In genomic region chr1:38045431-38046332, GRCh38 we compare ENCODE assay signal across 7 cellular contexts. TPM values are rescaled to one million over a fixed set of nuclear protein-coding genes. Genes with fewer than 3 reads are reported as not detected.
DNase-seq lines count a peak whose midpoint lies in the region; ATAC-seq, FAIRE-seq and TF ChIP-seq lines count a peak whose summit lies in the region.

No MANE protein-coding gene starts in this region.

- H3K4me1 ChIP-seq in HUES6 (ENCODE audit: control insufficient read depth, insufficient read depth, low read length) (peaks cover 24% of the 10 kb centered on the region), K562 (replicated peaks in 1 of 2; ENCODE audit: control insufficient read depth in 2 of 2, insufficient read depth in 2 of 2, low read length in 2 of 2) (peaks cover 0 to 33% of the 10 kb centered on the region in 2 experiments; a peak in 3 of 5 replicates), PC-3 (ENCODE audit: insufficient read depth, low read length) (no peaks in the 10 kb centered on the region)

- TF ChIP-seq CTCF in K562 (IDR thresholded peaks at IDR 0.05 in 2 of 3, conservative IDR thresholded peaks at IDR 0.05 in 1 of 3; ENCODE audit: insufficient read depth in 2 of 3, low read depth in 1 of 3, low read length in 3 of 3) (no peak), PC-3 (conservative IDR thresholded peaks at IDR 0.05; ENCODE audit: low read depth, low read length) (no peak)

- H3K27ac Mint-ChIP-seq in natural killer cell treated with Interleukin-12 subunit alpha and Interleukin-12 subunit beta and Interleukin-15 and Interleukin-18, amount 100 ng/mL, for 72 hours, result no peak overlapping the region

- H3K4me3 ChIP-seq in HUES6 (ENCODE audit: low read depth, low read length) (peak overlapping the region; percentile 62), K562 (0 out of 2 replicates have a peak overlapping the region, but pooled peaks have one; percentile 38), PC-3 (ENCODE audit: low read length) (no peak overlapping the region)

- BruUV-seq in K562 (replicated peaks; lab: Mats Ljungman, UMichigan) (no TSS peak), PC-3 (replicated peaks; lab: Mats Ljungman, UMichigan) (no TSS peak)

- peaks cover 5% of the 10 kb centered on the region for H3K9me1 ChIP-seq in K562 (ENCODE audit: control insufficient read depth, insufficient read depth, low read length)

- intact Hi-C loops in K562 (cut with micrococcal nuclease) (loop anchor here (10.0 kb wide), 1 partner anchor 539 kb away; no protein-coding TSS in a partner anchor), PC-3 (cut with micrococcal nuclease) (no loop called here)

- POLR2A ChIA-PET in K562 (lab: Yijun Ruan, JAX), result interaction anchor here (0.6 to 0.8 kb wide), 2 partner anchors 9 to 15 kb away, joined by 3 to 4 read pairs; no protein-coding TSS in a partner anchor
- POLR2A ChIA-PET in PC-3 (lab: Charles Lee; ENCODE audit: unreplicated experiment), result no interaction called here

- no peak overlapping the region for H3K4me3 Mint-ChIP-seq in natural killer cell treated with Interleukin-12 subunit alpha and Interleukin-12 subunit beta and Interleukin-15 and Interleukin-18, amount 100 ng/mL, for 72 hours

- in situ Hi-C loops in K562 (cut with MboI), result loop anchor here (25.0 kb wide), 1 partner anchor 542 kb away; no protein-coding TSS in a partner anchor

- no peaks in the 10 kb centered on the region for H3K9me3 Mint-ChIP-seq in natural killer cell treated with Interleukin-12 subunit alpha and Interleukin-12 subunit beta and Interleukin-15 and Interleukin-18, amount 100 ng/mL, for 72 hours

- ATAC-seq in GM19025 (IDR thresholded peaks at IDR 0.05; ENCODE audit: low read depth, unreplicated experiment), result peak; percentile 14
- no peak for ATAC-seq in K562
- no peak for ATAC-seq in natural killer cell treated with Interleukin-12 subunit alpha and Interleukin-12 subunit beta and Interleukin-15 and Interleukin-18, amount 100 ng/mL, for 72 hours
- no peak for ATAC-seq in GM21723 (IDR thresholded peaks at IDR 0.05; ENCODE audit: unreplicated experiment)
- ATAC-seq in HG02981 (IDR thresholded peaks at IDR 0.05; ENCODE audit: unreplicated experiment), result no peak
- ATAC-seq in PC-3, result no peak

- TF ChIP-seq POLR2A in K562 (conservative IDR thresholded peaks at IDR 0.05), result no peak

- TF ChIP-seq EP300 in K562 (IDR thresholded peaks at IDR 0.05; ENCODE audit: low read length), result no peak

- H3K4me1 Mint-ChIP-seq in natural killer cell treated with Interleukin-12 subunit alpha and Interleukin-12 subunit beta and Interleukin-15 and Interleukin-18, amount 100 ng/mL, for 72 hours (ENCODE audit: low read depth in 2 of 2), result peaks cover 5% of the 10 kb centered on the region in 2 donors

- H2AFZ ChIP-seq in K562 (ENCODE audit: low read depth, low read length), result no peak overlapping the region
- H2AFZ ChIP-seq in PC-3 (ENCODE audit: low read length), result no peak overlapping the region

- H3K27ac ChIP-seq in HUES6 (ENCODE audit: low read depth, low read length) (no peak overlapping the region), K562 (ENCODE audit: extremely low read depth, low read depth, low read length) (no peak overlapping the region), PC-3 (ENCODE audit: low read length) (no peak overlapping the region)

- no peaks in the 10 kb centered on the region for H3F3A ChIP-seq in PC-3 (ENCODE audit: low read length, unreplicated experiment)

- H3K9me3 ChIP-seq in HUES6 (ENCODE audit: control insufficient read depth, insufficient read depth, low read depth, low read length) (no peaks in the 10 kb centered on the region), K562 (replicated peaks; ENCODE audit: control insufficient read depth, insufficient read depth, low read depth, low read length) (no peaks in the 10 kb centered on the region), PC-3 (ENCODE audit: low read length) (no peaks in the 10 kb centered on the region)

- H3K79me2 ChIP-seq in K562 (ENCODE audit: control insufficient read depth, insufficient read depth, low read length), result no peaks in the 10 kb centered on the region
- no peaks in the 10 kb centered on the region for H3K79me2 ChIP-seq in PC-3 (ENCODE audit: low read length)

- no peak overlapping the region for H3K9ac ChIP-seq in HUES6 (ENCODE audit: low read length)
- peak overlapping the region in 1 of 2 experiments; percentile 83; a peak in 1 of 4 replicates for H3K9ac ChIP-seq in K562 (ENCODE audit: insufficient read depth in 1 of 2, low read depth in 2 of 2, low read length in 2 of 2)
- no peak overlapping the region for H3K9ac ChIP-seq in PC-3 (ENCODE audit: low read length)

- H3K9me2 ChIP-seq in PC-3 (replicated peaks; ENCODE audit: low read length), result no peaks in the 10 kb centered on the region

- H3K36me3 ChIP-seq in HUES6 (ENCODE audit: control insufficient read depth, insufficient read depth, low read length), result no peaks in the 10 kb centered on the region
- H3K36me3 ChIP-seq in K562 (ENCODE audit: control insufficient read depth, insufficient read depth, low read length), result no peaks in the 10 kb centered on the region
- no peaks in the 10 kb centered on the region for H3K36me3 ChIP-seq in PC-3 (ENCODE audit: low read depth, low read length)

- no peak for TF ChIP-seq RAD21 in K562 (CRISPR knock-in tag; conservative IDR thresholded peaks at IDR 0.05 in 1 of 2, IDR thresholded peaks at IDR 0.05 in 1 of 2)

- CTCF ChIA-PET in K562 (lab: Yijun Ruan, JAX; ENCODE audit: low intra/inter-chr PET ratio) (no interaction called here), PC-3 (lab: Charles Lee) (no interaction called here)

- no peak for FAIRE-seq in K562 (lab: Jason Lieb, UNC)

- no peak for DNase-seq in K562 (ENCODE audit: extremely low read depth in 1 of 4, low spot score in 3 of 4)
- DNase-seq in natural killer cell treated with Interleukin-12 subunit alpha and Interleukin-12 subunit beta and Interleukin-15 and Interleukin-18, amount 100 ng/mL, for 72 hours (ENCODE audit: low spot score), result peak; percentile 56
- DNase-seq in PC-3, result no peak

- 68% methylated on average over 62 of the region's 114 CpGs for WGBS in K562 (ENCODE audit: insufficient coverage, low coverage, missing lambda C conversion rate)

- peaks cover 11% of the 10 kb centered on the region; the same call in 1 of the 2 replicates for H4K20me1 ChIP-seq in K562 (replicated peaks; ENCODE audit: control insufficient read depth, insufficient read depth, low read length)
- no peaks in the 10 kb centered on the region for H4K20me1 ChIP-seq in PC-3 (ENCODE audit: low read length)

- H3K27me3 ChIP-seq in HUES6 (ENCODE audit: control insufficient read depth, insufficient read depth, low read length), result peaks cover 75% of the 10 kb centered on the region
- peaks cover 29 to 52% of the 10 kb centered on the region in 2 experiments; a peak in 4 of 5 replicates for H3K27me3 ChIP-seq in K562 (ENCODE audit: control insufficient read depth in 2 of 2, insufficient read depth in 2 of 2, low read length in 2 of 2)
- H3K27me3 ChIP-seq in PC-3 (ENCODE audit: low read length), result peaks cover 33% of the 10 kb centered on the region

- no peaks in the 10 kb centered on the region for H3K36me3 Mint-ChIP-seq in natural killer cell treated with Interleukin-12 subunit alpha and Interleukin-12 subunit beta and Interleukin-15 and Interleukin-18, amount 100 ng/mL, for 72 hours

- H3K27me3 Mint-ChIP-seq in natural killer cell treated with Interleukin-12 subunit alpha and Interleukin-12 subunit beta and Interleukin-15 and Interleukin-18, amount 100 ng/mL, for 72 hours, result peaks cover 20 to 33% of the 10 kb centered on the region in 2 donors

- H3K4me2 ChIP-seq in K562 (ENCODE audit: insufficient read depth, low read length), result no peak overlapping the region; the same call in 1 of the 2 replicates
- no peak overlapping the region for H3K4me2 ChIP-seq in PC-3 (ENCODE audit: low read length)

RNA-seq across cellular contexts. Expression of gene POU3F1, which starts 0.9 kb away (rescaled TPM):
- not detected in 2 replicates for total RNA-seq in K562 (2011; cell fraction: chromatin; rRNA removed; ENCODE audit: low replicate concordance)
- 0.13 TPM in 1 of 2 replicates, not detected in the other for total RNA-seq in K562 (2011; cell fraction: nucleolus; rRNA removed)
- not detected in 2 replicates for total RNA-seq in K562 (2011; cell fraction: nucleoplasm; rRNA removed)
- 0.08 and 0.09 TPM in 2 replicates for total RNA-seq in K562 (2014; rRNA removed)
- total RNA-seq in K562 (2014; rRNA removed; fragmentation: Illumina TruSeq; extraction: Trizol), result not detected in 2 replicates
- not detected in 2 replicates for total RNA-seq in K562 (2015; rRNA removed; fragmentation: Illumina TruSeq; extraction: Trizol)
- total RNA-seq in K562 (2021), result not detected in 2 replicates
- 0.05 TPM in 1 of 2 replicates, not detected in the other for polyA plus RNA-seq in K562 (2011; rRNA removed)
- not detected in 2 replicates for polyA plus RNA-seq in K562 (2011; cell fraction: cytosol; rRNA removed)
- 0.06 and 0.15 TPM in 2 replicates for polyA plus RNA-seq in K562 (2011; cell fraction: nucleus; rRNA removed)
- polyA plus RNA-seq in K562 (2012), result not detected in 2 replicates
- polyA plus RNA-seq in K562 (2014; fragmentation: Illumina TruSeq; extraction: Trizol), result not detected in 2 replicates
- not detected for polyA plus RNA-seq in K562 (2014; fragmentation: Nextera tagmentation; extraction: Ambion mirVana)
- polyA plus RNA-seq in K562 (2014; rRNA removed), result not detected in 2 replicates
- not detected in 2 replicates for polyA minus RNA-seq in K562 (2011; rRNA and poly(A)+ RNA removed)
- polyA minus RNA-seq in K562 (2011; cell fraction: cytosol; rRNA and poly(A)+ RNA removed), result not detected in 2 replicates
- 0.13 and 0.33 TPM in 2 replicates for polyA minus RNA-seq in K562 (2011; cell fraction: nucleus; rRNA and poly(A)+ RNA removed)
- under 1 TPM; 0.50 to 0.93 TPM for total RNA-seq in natural killer cell treated with Interleukin-12 subunit alpha and Interleukin-12 subunit beta and Interleukin-15 and Interleukin-18, amount 100 ng/mL, for 72 hours
- not detected in 2 replicates for total RNA-seq in PC-3 (2014; rRNA removed)

RNA-seq across cellular contexts. Expression of gene UTP11, which starts 33.1 kb away (rescaled TPM):
- total RNA-seq in K562 (2011; cell fraction: chromatin; rRNA removed; ENCODE audit: low replicate concordance), result 67.0 and 115 TPM in 2 replicates
- total RNA-seq in K562 (2011; cell fraction: nucleolus; rRNA removed), result 37.6 and 49.2 TPM in 2 replicates
- 97.2 and 146 TPM in 2 replicates for total RNA-seq in K562 (2011; cell fraction: nucleoplasm; rRNA removed)
- total RNA-seq in K562 (2014; rRNA removed) (125 and 137 TPM in 2 replicates), K562 (2014; rRNA removed; fragmentation: Illumina TruSeq; extraction: Trizol) (215 and 251 TPM in 2 replicates), K562 (2015; rRNA removed; fragmentation: Illumina TruSeq; extraction: Trizol) (214 and 221 TPM in 2 replicates), K562 (2021) (124 and 129 TPM in 2 replicates), PC-3 (2014; rRNA removed) (33.8 and 48.1 TPM in 2 replicates)
- polyA plus RNA-seq in K562 (2011; rRNA removed) (67.6 and 91.1 TPM in 2 replicates), K562 (2014; fragmentation: Illumina TruSeq; extraction: Trizol) (329 and 378 TPM in 2 replicates), K562 (2014; fragmentation: Nextera tagmentation; extraction: Ambion mirVana) (100 to 1,000 TPM; 269 to 303 TPM), K562 (2014; rRNA removed) (167 and 253 TPM in 2 replicates)
- 22.4 and 42.7 TPM in 2 replicates for polyA plus RNA-seq in K562 (2011; cell fraction: cytosol; rRNA removed)
- polyA plus RNA-seq in K562 (2011; cell fraction: nucleus; rRNA removed), result 18.0 and 28.1 TPM in 2 replicates
- 76.5 and 96.7 TPM in 2 replicates for polyA plus RNA-seq in K562 (2012)
- polyA minus RNA-seq in K562 (2011; rRNA and poly(A)+ RNA removed), result 46.0 and 51.0 TPM in 2 replicates
- 25.8 and 26.4 TPM in 2 replicates for polyA minus RNA-seq in K562 (2011; cell fraction: cytosol; rRNA and poly(A)+ RNA removed)
- polyA minus RNA-seq in K562 (2011; cell fraction: nucleus; rRNA and poly(A)+ RNA removed), result 17.6 and 38.0 TPM in 2 replicates
- 10 to 100 TPM; 59.9 to 60.0 TPM for total RNA-seq in natural killer cell treated with Interleukin-12 subunit alpha and Interleukin-12 subunit beta and Interleukin-15 and Interleukin-18, amount 100 ng/mL, for 72 hours

RNA-seq across cellular contexts. Expression of gene FHL3, which starts 40.4 kb away (rescaled TPM):
- total RNA-seq in K562 (2011; cell fraction: chromatin; rRNA removed; ENCODE audit: low replicate concordance), result 89.8 and 202 TPM in 2 replicates
- total RNA-seq in K562 (2011; cell fraction: nucleolus; rRNA removed), result 99.7 and 116 TPM in 2 replicates
- total RNA-seq in K562 (2011; cell fraction: nucleoplasm; rRNA removed), result 98.0 and 139 TPM in 2 replicates
- 55.7 and 80.3 TPM in 2 replicates for total RNA-seq in K562 (2014; rRNA removed)
- 22.6 and 27.7 TPM in 2 replicates for total RNA-seq in K562 (2014; rRNA removed; fragmentation: Illumina TruSeq; extraction: Trizol)
- total RNA-seq in K562 (2015; rRNA removed; fragmentation: Illumina TruSeq; extraction: Trizol), result 34.1 and 35.1 TPM in 2 replicates
- 123 and 144 TPM in 2 replicates for total RNA-seq in K562 (2021)
- polyA plus RNA-seq in K562 (2011; rRNA removed), result 14.8 and 18.9 TPM in 2 replicates
- polyA plus RNA-seq in K562 (2011; cell fraction: cytosol; rRNA removed), result 31.0 and 53.9 TPM in 2 replicates
- 58.4 and 84.8 TPM in 2 replicates for polyA plus RNA-seq in K562 (2011; cell fraction: nucleus; rRNA removed)
- polyA plus RNA-seq in K562 (2012), result 76.0 and 140 TPM in 2 replicates
- 117 and 145 TPM in 2 replicates for polyA plus RNA-seq in K562 (2014; fragmentation: Illumina TruSeq; extraction: Trizol)
- 1 to 10 TPM; 6.1 to 8.0 TPM for polyA plus RNA-seq in K562 (2014; fragmentation: Nextera tagmentation; extraction: Ambion mirVana)
- 56.7 and 61.4 TPM in 2 replicates for polyA plus RNA-seq in K562 (2014; rRNA removed)
- 26.4 and 29.9 TPM in 2 replicates for polyA minus RNA-seq in K562 (2011; rRNA and poly(A)+ RNA removed)
- 46.4 and 60.9 TPM in 2 replicates for polyA minus RNA-seq in K562 (2011; cell fraction: cytosol; rRNA and poly(A)+ RNA removed)
- polyA minus RNA-seq in K562 (2011; cell fraction: nucleus; rRNA and poly(A)+ RNA removed), result 41.9 and 46.1 TPM in 2 replicates
- total RNA-seq in natural killer cell treated with Interleukin-12 subunit alpha and Interleukin-12 subunit beta and Interleukin-15 and Interleukin-18, amount 100 ng/mL, for 72 hours, result 10 to 100 TPM; 24.5 TPM
- total RNA-seq in PC-3 (2014; rRNA removed), result 3.6 and 6.3 TPM in 2 replicates

RNA-seq across cellular contexts. Expression of gene SF3A3, which starts 55.9 kb away (rescaled TPM):
- total RNA-seq in K562 (2011; cell fraction: chromatin; rRNA removed; ENCODE audit: low replicate concordance), result 120 and 207 TPM in 2 replicates
- 64.9 and 65.3 TPM in 2 replicates for total RNA-seq in K562 (2011; cell fraction: nucleolus; rRNA removed)
- total RNA-seq in K562 (2011; cell fraction: nucleoplasm; rRNA removed), result 96.5 and 110 TPM in 2 replicates
- total RNA-seq in K562 (2014; rRNA removed), result 237 and 305 TPM in 2 replicates
- 303 and 319 TPM in 2 replicates for total RNA-seq in K562 (2014; rRNA removed; fragmentation: Illumina TruSeq; extraction: Trizol)
- total RNA-seq in K562 (2015; rRNA removed; fragmentation: Illumina TruSeq; extraction: Trizol), result 348 and 384 TPM in 2 replicates
- total RNA-seq in K562 (2021), result 177 and 184 TPM in 2 replicates
- 131 and 193 TPM in 2 replicates for polyA plus RNA-seq in K562 (2011; rRNA removed)
- polyA plus RNA-seq in K562 (2011; cell fraction: cytosol; rRNA removed), result 44.6 and 75.3 TPM in 2 replicates
- polyA plus RNA-seq in K562 (2011; cell fraction: nucleus; rRNA removed), result 44.8 and 71.7 TPM in 2 replicates
- polyA plus RNA-seq in K562 (2012), result 105 and 258 TPM in 2 replicates
- 305 and 350 TPM in 2 replicates for polyA plus RNA-seq in K562 (2014; fragmentation: Illumina TruSeq; extraction: Trizol)
- 100 to 1,000 TPM; 197 to 467 TPM for polyA plus RNA-seq in K562 (2014; fragmentation: Nextera tagmentation; extraction: Ambion mirVana)
- 237 and 245 TPM in 2 replicates for polyA plus RNA-seq in K562 (2014; rRNA removed)
- polyA minus RNA-seq in K562 (2011; rRNA and poly(A)+ RNA removed), result 201 and 210 TPM in 2 replicates
- 101 and 121 TPM in 2 replicates for polyA minus RNA-seq in K562 (2011; cell fraction: cytosol; rRNA and poly(A)+ RNA removed)
- polyA minus RNA-seq in K562 (2011; cell fraction: nucleus; rRNA and poly(A)+ RNA removed), result 39.4 and 86.4 TPM in 2 replicates
- 100 to 1,000 TPM in 1 of 2 donors, 10 to 100 TPM in 1; 90.7 to 174 TPM for total RNA-seq in natural killer cell treated with Interleukin-12 subunit alpha and Interleukin-12 subunit beta and Interleukin-15 and Interleukin-18, amount 100 ng/mL, for 72 hours
- 103 and 142 TPM in 2 replicates for total RNA-seq in PC-3 (2014; rRNA removed)
